15 cellular contexts compared by ENCODE assay signal in the genomic region with DNA sequence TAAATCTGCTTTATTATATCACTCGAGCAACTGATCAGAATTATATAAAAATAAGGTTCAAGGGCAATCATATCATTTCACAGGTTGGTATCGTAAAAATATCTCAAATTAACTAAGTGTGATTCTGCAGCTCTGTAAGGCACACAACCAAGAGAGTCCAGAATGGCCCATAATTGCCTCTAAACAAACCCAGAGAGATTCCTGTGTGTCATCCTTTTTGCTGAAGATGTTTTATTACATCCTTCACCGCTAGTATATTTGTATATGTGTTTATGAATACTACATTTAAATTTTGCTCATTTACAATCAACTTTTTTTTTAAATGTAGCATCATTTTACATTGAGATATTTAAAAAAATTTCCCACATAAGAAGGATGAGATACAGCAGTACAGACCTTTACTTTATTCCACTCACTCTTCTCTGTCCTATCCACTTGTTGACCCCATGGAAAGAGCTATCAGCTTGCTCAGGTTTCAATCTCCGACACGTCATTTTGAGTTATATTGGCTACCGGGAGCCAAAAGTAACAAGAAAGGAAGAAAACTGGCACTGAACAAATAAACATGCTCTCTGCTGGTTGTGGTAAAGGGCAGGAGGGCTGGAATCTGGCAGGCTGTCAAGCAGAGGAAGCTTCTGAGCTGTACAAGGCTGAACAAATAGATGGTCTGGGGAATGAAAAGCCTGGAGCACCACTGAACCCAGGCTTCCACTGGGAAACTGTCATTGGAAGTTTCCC. TPM values are rescaled to one million over a fixed set of nuclear protein-coding genes. Genes with fewer than 3 reads are reported as not detected.
A peak's percentile ranks its signal among the peaks of the same experiment; 100 is the strongest.
DNase-seq lines count a peak whose midpoint lies in the region; ATAC-seq, FAIRE-seq and TF ChIP-seq lines count a peak whose summit lies in the region.
"Had no signal": no experiment of that assay in that cellular context is flagged by ENCODE, and none has a peak within 500 bp of the region (broad histone marks: within the 10 kb centered on the region; RNA-seq: fewer than 3 reads in every experiment).

No MANE protein-coding gene starts in this region.

- no peak for TF ChIP-seq CTCF in choroid plexus epithelial cell (conservative IDR thresholded peaks at IDR 0.05; ENCODE audit: low read depth, low read length)
- TF ChIP-seq CTCF in nephron progenitor cell (IDR thresholded peaks at IDR 0.05), result no peak
- no peak for TF ChIP-seq CTCF in D721Med (IDR thresholded peaks at IDR 0.05; ENCODE audit: insufficient read depth, missing control alignments)
- TF ChIP-seq CTCF in endodermal cell (conservative IDR thresholded peaks at IDR 0.05), result no peak

- H3K4me1 ChIP-seq in endodermal cell (ENCODE audit: control insufficient read depth, insufficient read depth, low read length), result peaks cover 13% of the 10 kb centered on the region

- H3K36me3 ChIP-seq in endodermal cell (ENCODE audit: control insufficient read depth, insufficient read depth, low read length), result no peaks in the 10 kb centered on the region
- H3K36me3 ChIP-seq: sigmoid colon had no signal

- no peak overlapping the region for H3K27ac ChIP-seq in endodermal cell (ENCODE audit: low read depth, low read length)
- H3K27ac ChIP-seq: sigmoid colon had no signal

- H3K27ac Mint-ChIP-seq in nephron progenitor cell (peak overlapping the region; percentile 58), endodermal cell (no peak overlapping the region)
- no peak overlapping the region for H3K27ac Mint-ChIP-seq in effector memory CD8-positive, alpha-beta T cell
- H3K27ac Mint-ChIP-seq: activated B cell treated with CpG ODN at 0.5 μM for 24 hours; CD8-positive, alpha-beta T cell had no signal

- no peak overlapping the region for H3K9ac ChIP-seq in endodermal cell (ENCODE audit: extremely low read depth, low read length, poor library complexity, severe bottlenecking)

- H3K4me1 Mint-ChIP-seq in nephron progenitor cell, result peaks cover 12% of the 10 kb centered on the region
- H3K4me1 Mint-ChIP-seq in effector memory CD8-positive, alpha-beta T cell (ENCODE audit: low read depth in 2 of 2), result no peaks in the 10 kb centered on the region
- H3K4me1 Mint-ChIP-seq in endodermal cell, result peaks cover 20% of the 10 kb centered on the region
- H3K4me1 Mint-ChIP-seq: activated B cell treated with CpG ODN at 0.5 μM for 24 hours had no signal

- peaks cover 14% of the 10 kb centered on the region for H3K27me3 Mint-ChIP-seq in nephron progenitor cell (ENCODE audit: low read depth, poor library complexity)
- H3K27me3 Mint-ChIP-seq in effector memory CD8-positive, alpha-beta T cell, result peaks cover 20 to 21% of the 10 kb centered on the region in 2 donors
- no peaks in the 10 kb centered on the region for H3K27me3 Mint-ChIP-seq in endodermal cell (ENCODE audit: insufficient read depth)

- FAIRE-seq in D721Med (lab: Jason Lieb, UNC), result no peak
- FAIRE-seq: GM18507, keratinocyte had no signal

- no peaks in the 10 kb centered on the region for H3K36me3 Mint-ChIP-seq in nephron progenitor cell (ENCODE audit: low read depth)
- H3K36me3 Mint-ChIP-seq in effector memory CD8-positive, alpha-beta T cell (ENCODE audit: insufficient read depth), result no peaks in the 10 kb centered on the region
- H3K36me3 Mint-ChIP-seq in endodermal cell (ENCODE audit: low read depth), result no peaks in the 10 kb centered on the region
- H3K36me3 Mint-ChIP-seq: CD8-positive, alpha-beta T cell had no signal

- H3K4me3 ChIP-seq in choroid plexus epithelial cell (ENCODE audit: low read depth, low read length), result no peak overlapping the region
- H3K4me3 ChIP-seq in endodermal cell (ENCODE audit: low read length), result no peak overlapping the region
- H3K4me3 ChIP-seq: sigmoid colon had no signal

- no peaks in the 10 kb centered on the region for H3K27me3 ChIP-seq in endodermal cell (ENCODE audit: control insufficient read depth, insufficient read depth, low read length, poor library complexity, severe bottlenecking)
- H3K27me3 ChIP-seq: sigmoid colon had no signal

- DNase-seq in EH (ENCODE audit: low read depth) (peak; percentile 62), NCI-H2196 treated with DMSO at 0.1 percent for 48 hours (lab: John Stamatoyannopoulos, UW; ENCODE audit: unreplicated experiment) (peak; percentile 85), choroid plexus epithelial cell (ENCODE audit: low read depth) (peak; percentile 85), nephron progenitor cell (no peak), D721Med (ENCODE audit: insufficient read length, low spot score) (no peak), endodermal cell (no peak)
- DNase-seq in effector memory CD8-positive, alpha-beta T cell, result no peak
- DNase-seq: activated B cell treated with CpG ODN at 0.5 μM for 24 hours; activated gamma-delta T cell treated with Interleukin-2 at 50 U/mL for 16 hours; CD8-positive, alpha-beta T cell; KG1; sigmoid colon had no signal

- H3K4me3 Mint-ChIP-seq in nephron progenitor cell (no peak overlapping the region), endodermal cell (no peak overlapping the region)
- H3K4me3 Mint-ChIP-seq in effector memory CD8-positive, alpha-beta T cell, result no peak overlapping the region
- H3K4me3 Mint-ChIP-seq: activated B cell treated with CpG ODN at 0.5 μM for 24 hours; CD8-positive, alpha-beta T cell had no signal

- no peaks in the 10 kb centered on the region for H3K9me3 ChIP-seq in endodermal cell (ENCODE audit: control insufficient read depth, low read length)
- H3K9me3 ChIP-seq: sigmoid colon had no signal

- ATAC-seq in effector memory CD8-positive, alpha-beta T cell (replicated peaks), result no peak
- ATAC-seq in HG03039 (IDR thresholded peaks at IDR 0.05; ENCODE audit: unreplicated experiment), result no peak
- ATAC-seq: CD8-positive, alpha-beta T cell had no signal

- WGBS in endodermal cell (ENCODE audit: insufficient coverage in 1 of 2, insufficient read length in 1 of 2), 2 experiments, result 96 to 100% methylated on average over 4 to 5 of the region's 6 CpGs

- H3K9me3 Mint-ChIP-seq in nephron progenitor cell (no peaks in the 10 kb centered on the region), endodermal cell (no peaks in the 10 kb centered on the region)
- no peaks in the 10 kb centered on the region for H3K9me3 Mint-ChIP-seq in effector memory CD8-positive, alpha-beta T cell
- H3K9me3 Mint-ChIP-seq: activated B cell treated with CpG ODN at 0.5 μM for 24 hours; CD8-positive, alpha-beta T cell had no signal

RNA-seq across cellular contexts. Expression of a gene that starts 23.1 kb away (rescaled TPM):
- 1 to 10 TPM; 1.4 to 1.8 TPM for total RNA-seq in endodermal cell
- 0.32 TPM for polyA plus RNA-seq in endodermal cell (2013, experiment 1 of 2)
- polyA plus RNA-seq in endodermal cell (2013, experiment 2 of 2), result 0.62 TPM
- total RNA-seq: activated B cell treated with CpG ODN at 0.5 μM for 24 hours; CD8-positive, alpha-beta T cell had no signal

Comparison
In these comparisons a context has a peak if more than half of its experiments do, and no peak if none do; other contexts are left out.
1. DNase-seq: peak in EH (single experiment), NCI-H2196 treated with DMSO at 0.1 percent for 48 hours (single experiment) and choroid plexus epithelial cell (single experiment); none in nephron progenitor cell (single experiment), D721Med (single experiment), effector memory CD8-positive, alpha-beta T cell (0 of 3) and endodermal cell (single experiment).